23 cellular contexts compared by ENCODE assay signal in genomic region chr7:151397026-151397425, GRCh38. TPM values are rescaled to one million over a fixed set of nuclear protein-coding genes. Genes with fewer than 3 reads are reported as not detected.
DNase-seq lines count a peak whose midpoint lies in the region; ATAC-seq and TF ChIP-seq lines count a peak whose summit lies in the region.
"Had no signal": no experiment of that assay in that cellular context is flagged by ENCODE, and none has a peak within 500 bp of the region (broad histone marks: within the 10 kb centered on the region; RNA-seq: fewer than 3 reads in every experiment).

No MANE protein-coding gene starts in this region.

- intact Hi-C loops in activated CD8-positive, alpha-beta T cell treated with anti-CD3 and anti-CD28 coated beads for 36 hours (cut with micrococcal nuclease): no loop called here
- intact Hi-C loops in dendritic cell treated with granulocyte-macrophage colony-stimulating factor and Interleukin-4, amounts not matched to agents 40 ng/mL and 50 ng/mL, for 4 days (cut with micrococcal nuclease): no loop called here

- TF ChIP-seq CTCF in activated CD8-positive, alpha-beta T cell treated with anti-CD3 and anti-CD28 coated beads for 36 hours (IDR thresholded peaks at IDR 0.05): no peak
- no peak for TF ChIP-seq CTCF in mesothelial cell of epicardium (IDR thresholded peaks at IDR 0.05; ENCODE audit: unreplicated experiment)

- POLR2A ChIA-PET in activated CD8-positive, alpha-beta T cell treated with anti-CD3 and anti-CD28 coated beads, Interleukin-2, amount 10 ng/mL, durations not matched to agents 7 days and 5 days (lab: Charles Lee): interaction anchor here (1.2 kb wide), 1 partner anchor 47 kb away, joined by 3 read pairs; no protein-coding TSS in a partner anchor
- POLR2A ChIA-PET in activated CD8-positive, alpha-beta T cell treated with anti-CD3 and anti-CD28 coated beads for 36 hours (lab: Charles Lee): no interaction called here

- no peaks in the 10 kb centered on the region for H3K9me3 Mint-ChIP-seq in activated CD8-positive, alpha-beta T cell treated with anti-CD3 and anti-CD28 coated beads, Interleukin-2, amount 10 ng/mL, durations not matched to agents 7 days and 5 days (ENCODE audit: insufficient read depth)
- H3K9me3 Mint-ChIP-seq in activated CD8-positive, alpha-beta T cell treated with anti-CD3 and anti-CD28 coated beads for 36 hours: peaks cover 4% of the 10 kb centered on the region
- H3K9me3 Mint-ChIP-seq in dendritic cell treated with granulocyte-macrophage colony-stimulating factor and Interleukin-4, amounts not matched to agents 40 ng/mL and 50 ng/mL, for 4 days: peaks cover 14% of the 10 kb centered on the region
- H3K9me3 Mint-ChIP-seq in mesothelial cell of epicardium: no peaks in the 10 kb centered on the region
- H3K9me3 Mint-ChIP-seq: H9, HFFc6 had no signal

- H3K27ac Mint-ChIP-seq in activated CD8-positive, alpha-beta T cell treated with anti-CD3 and anti-CD28 coated beads, Interleukin-2, amount 10 ng/mL, durations not matched to agents 7 days and 5 days: peak overlapping the region; percentile 32
- H3K27ac Mint-ChIP-seq in activated CD8-positive, alpha-beta T cell treated with anti-CD3 and anti-CD28 coated beads for 36 hours: no peak overlapping the region
- peak overlapping the region; percentile 35 for H3K27ac Mint-ChIP-seq in dendritic cell treated with granulocyte-macrophage colony-stimulating factor and Interleukin-4, amounts not matched to agents 40 ng/mL and 50 ng/mL, for 4 days
- H3K27ac Mint-ChIP-seq in mesothelial cell of epicardium: peak overlapping the region; percentile 50
- H3K27ac Mint-ChIP-seq: HFFc6 had no signal

- H3K36me3 Mint-ChIP-seq in activated CD8-positive, alpha-beta T cell treated with anti-CD3 and anti-CD28 coated beads, Interleukin-2, amount 10 ng/mL, durations not matched to agents 7 days and 5 days (ENCODE audit: low read depth): no peaks in the 10 kb centered on the region
- H3K36me3 Mint-ChIP-seq in activated CD8-positive, alpha-beta T cell treated with anti-CD3 and anti-CD28 coated beads for 36 hours (ENCODE audit: low read depth): no peaks in the 10 kb centered on the region
- H3K36me3 Mint-ChIP-seq in dendritic cell treated with granulocyte-macrophage colony-stimulating factor and Interleukin-4, amounts not matched to agents 40 ng/mL and 50 ng/mL, for 4 days (ENCODE audit: low read depth): no peaks in the 10 kb centered on the region
- peaks cover 33% of the 10 kb centered on the region for H3K36me3 Mint-ChIP-seq in mesothelial cell of epicardium

- no peak for DNase-seq in activated CD8-positive, alpha-beta T cell treated with anti-CD3 and anti-CD28 coated beads, Interleukin-2, amount 10 ng/mL, durations not matched to agents 7 days and 5 days
- DNase-seq in activated CD8-positive, alpha-beta T cell treated with anti-CD3 and anti-CD28 coated beads for 36 hours: no peak
- no peak for DNase-seq in mesothelial cell of epicardium (ENCODE audit: low spot score in 2 of 2, unreplicated experiment in 2 of 2)
- no peak for DNase-seq in hepatic stellate cell (ENCODE audit: low spot score)
- DNase-seq: ACHN, DMS53, EL, H9, HFFc6, KG1, NCI-H1092 treated with DMSO at 0.1 percent for 48 hours, NCI-H146, NCI-H2029, NCI-H226, NCI-H510A treated with DMSO at 0.1 percent for 48 hours, NCI-H748 treated with DMSO at 0.1 percent for 48 hours, PC-9, RPMI8226, SHP77 had no signal

- no peak overlapping the region for H3K4me3 Mint-ChIP-seq in activated CD8-positive, alpha-beta T cell treated with anti-CD3 and anti-CD28 coated beads, Interleukin-2, amount 10 ng/mL, durations not matched to agents 7 days and 5 days
- no peak overlapping the region for H3K4me3 Mint-ChIP-seq in activated CD8-positive, alpha-beta T cell treated with anti-CD3 and anti-CD28 coated beads for 36 hours
- H3K4me3 Mint-ChIP-seq in dendritic cell treated with granulocyte-macrophage colony-stimulating factor and Interleukin-4, amounts not matched to agents 40 ng/mL and 50 ng/mL, for 4 days: no peak overlapping the region
- no peak overlapping the region for H3K4me3 Mint-ChIP-seq in mesothelial cell of epicardium
- H3K4me3 Mint-ChIP-seq: H9, HFFc6 had no signal

- CTCF ChIA-PET in activated CD8-positive, alpha-beta T cell treated with anti-CD3 and anti-CD28 coated beads, Interleukin-2, amount 10 ng/mL, durations not matched to agents 7 days and 5 days (lab: Charles Lee): no interaction called here
- CTCF ChIA-PET in activated CD8-positive, alpha-beta T cell treated with anti-CD3 and anti-CD28 coated beads for 36 hours (lab: Charles Lee): no interaction called here

- no peak for ATAC-seq in activated CD8-positive, alpha-beta T cell treated with anti-CD3 and anti-CD28 coated beads, Interleukin-2, amount 10 ng/mL, durations not matched to agents 7 days and 5 days
- ATAC-seq in activated CD8-positive, alpha-beta T cell treated with anti-CD3 and anti-CD28 coated beads for 36 hours: no peak
- no peak for ATAC-seq in HG02610 (IDR thresholded peaks at IDR 0.05; ENCODE audit: unreplicated experiment)
- ATAC-seq in HG03045 (IDR thresholded peaks at IDR 0.05; ENCODE audit: unreplicated experiment): no peak
- ATAC-seq in GM18858 (IDR thresholded peaks at IDR 0.05; ENCODE audit: unreplicated experiment): no peak

- H3K27me3 Mint-ChIP-seq in activated CD8-positive, alpha-beta T cell treated with anti-CD3 and anti-CD28 coated beads, Interleukin-2, amount 10 ng/mL, durations not matched to agents 7 days and 5 days (ENCODE audit: low read depth): no peaks in the 10 kb centered on the region
- no peaks in the 10 kb centered on the region for H3K27me3 Mint-ChIP-seq in activated CD8-positive, alpha-beta T cell treated with anti-CD3 and anti-CD28 coated beads for 36 hours
- peaks cover 46% of the 10 kb centered on the region for H3K27me3 Mint-ChIP-seq in dendritic cell treated with granulocyte-macrophage colony-stimulating factor and Interleukin-4, amounts not matched to agents 40 ng/mL and 50 ng/mL, for 4 days
- no peaks in the 10 kb centered on the region for H3K27me3 Mint-ChIP-seq in mesothelial cell of epicardium (ENCODE audit: low read depth)

- peaks cover 3% of the 10 kb centered on the region for H3K4me1 Mint-ChIP-seq in activated CD8-positive, alpha-beta T cell treated with anti-CD3 and anti-CD28 coated beads, Interleukin-2, amount 10 ng/mL, durations not matched to agents 7 days and 5 days (ENCODE audit: low read depth)
- peaks cover 4% of the 10 kb centered on the region for H3K4me1 Mint-ChIP-seq in activated CD8-positive, alpha-beta T cell treated with anti-CD3 and anti-CD28 coated beads for 36 hours (ENCODE audit: low read depth)
- peaks cover 17% of the 10 kb centered on the region for H3K4me1 Mint-ChIP-seq in dendritic cell treated with granulocyte-macrophage colony-stimulating factor and Interleukin-4, amounts not matched to agents 40 ng/mL and 50 ng/mL, for 4 days (ENCODE audit: low read depth)
- peaks cover 24% of the 10 kb centered on the region for H3K4me1 Mint-ChIP-seq in mesothelial cell of epicardium

RNA-seq across cellular contexts. Expression of gene WDR86, which starts 12.8 kb away (rescaled TPM):
- under 1 TPM; 0.26 to 0.32 TPM for total RNA-seq in activated CD8-positive, alpha-beta T cell treated with anti-CD3 and anti-CD28 coated beads, Interleukin-2, amount 10 ng/mL, durations not matched to agents 7 days and 5 days
- under 1 TPM; 0.25 TPM for total RNA-seq in activated CD8-positive, alpha-beta T cell treated with anti-CD3 and anti-CD28 coated beads for 36 hours
- 259 to 274 TPM (median 266 TPM) in 3 replicates for total RNA-seq in mesothelial cell of epicardium
- total RNA-seq: HFFc6 had no signal

RNA-seq across cellular contexts. Expression of gene CRYGN, which starts 42.9 kb away (rescaled TPM):
- total RNA-seq in activated CD8-positive, alpha-beta T cell treated with anti-CD3 and anti-CD28 coated beads, Interleukin-2, amount 10 ng/mL, durations not matched to agents 7 days and 5 days: under 1 TPM; 0.34 to 0.50 TPM
- under 1 TPM; 0.16 to 0.90 TPM for total RNA-seq in activated CD8-positive, alpha-beta T cell treated with anti-CD3 and anti-CD28 coated beads for 36 hours
- 9.4 to 12.2 TPM (median 10.5 TPM) in 3 replicates for total RNA-seq in mesothelial cell of epicardium
- total RNA-seq: HFFc6 had no signal

RNA-seq across cellular contexts. Expression of gene NUB1, which starts 55.4 kb away (rescaled TPM):
- 10 to 100 TPM; 59.0 to 59.2 TPM for total RNA-seq in activated CD8-positive, alpha-beta T cell treated with anti-CD3 and anti-CD28 coated beads, Interleukin-2, amount 10 ng/mL, durations not matched to agents 7 days and 5 days
- total RNA-seq in activated CD8-positive, alpha-beta T cell treated with anti-CD3 and anti-CD28 coated beads for 36 hours: 10 to 100 TPM; 41.0 to 42.5 TPM
- total RNA-seq in mesothelial cell of epicardium: 47.7 to 52.4 TPM (median 52.3 TPM) in 3 replicates

Comparison
In these comparisons a context has a peak if more than half of its experiments do, and no peak if none do; other contexts are left out.
1. RNA of gene WDR86, which starts 12.8 kb away (total RNA-seq): 259 to 274 TPM in mesothelial cell of epicardium; 0.26 to 0.32 TPM in activated CD8-positive, alpha-beta T cell treated with anti-CD3 and anti-CD28 coated beads, Interleukin-2, amount 10 ng/mL, durations not matched to agents 7 days and 5 days and 0.25 TPM in activated CD8-positive, alpha-beta T cell treated with anti-CD3 and anti-CD28 coated beads for 36 hours; every median in the first group is over 100 times any median in the second.